Comparison of ENCODE assay signal across 23 cellular contexts in genomic region chr4:180799798-180800197, GRCh38.
DNase-seq lines count a peak whose midpoint lies in the region; ATAC-seq and TF ChIP-seq lines count a peak whose summit lies in the region.
"Had no signal": no experiment of that assay in that cellular context is flagged by ENCODE, and none has a peak within 500 bp of the region (broad histone marks: within the 10 kb centered on the region; RNA-seq: fewer than 3 reads in every experiment).

No MANE protein-coding gene starts in this region.

- no peak overlapping the region for H2BK120ac ChIP-seq in H9 (ENCODE audit: low read depth, low read length, poor library complexity, severe bottlenecking)

- H3K4me1 Mint-ChIP-seq in H9 (peaks cover 36 to 42% of the 10 kb centered on the region in 2 experiments), WTC11 (peaks cover 52% of the 10 kb centered on the region)

- no peaks in the 10 kb centered on the region for H3K79me1 ChIP-seq in H9 (ENCODE audit: insufficient read depth, low read depth, low read length, poor library complexity, severe bottlenecking)

- no peak overlapping the region for H2BK5ac ChIP-seq in H9 (ENCODE audit: insufficient read length, low read length)

- intact Hi-C loops in testis (cut with DNase I; ENCODE audit: low total_unique reads): no loop called here

- no peak overlapping the region for H3K18ac ChIP-seq in H9 (ENCODE audit: insufficient read length, low read depth, low read length)

- no peak overlapping the region for H3K4me3 Mint-ChIP-seq in H9
- H3K4me3 Mint-ChIP-seq in WTC11: no peak overlapping the region
- H3K4me3 Mint-ChIP-seq: CD4-positive, alpha-beta T cell; T-helper 1 cell treated with Interleukin-12 subunit alpha and Interleukin-12 subunit beta and Interleukin-4 antibody, amounts not matched to agents 30 μg/mL and 1 μg/mL, for 36 hours had no signal

- TF ChIP-seq POLR2A in testis (IDR thresholded peaks at IDR 0.05): no peak

- WGBS in H9 (ENCODE audit: extremely low coverage, insufficient read length, low lambda C conversion rate): no CpG with 5 or more reads among the region's 5 CpGs
- WGBS in testis, 2 donors: 78 to 83% methylated on average over 5 of the region's 5 CpGs

- no peak overlapping the region for H3K4ac ChIP-seq in H9 (ENCODE audit: low read depth, low read length)

- no peaks in the 10 kb centered on the region for H3K79me2 ChIP-seq in H9 (ENCODE audit: insufficient read depth, low read length)

- H3K4me3 ChIP-seq in testis: no peak overlapping the region
- H3K4me3 ChIP-seq: BLaER1, GM23248, SJSA1 had no signal

- no peaks in the 10 kb centered on the region for H4K20me1 ChIP-seq in H9 (ENCODE audit: control insufficient read depth, insufficient read depth, insufficient read length)
- H4K20me1 ChIP-seq: BLaER1 had no signal

- H4K8ac ChIP-seq in H9 (replicated peaks; ENCODE audit: insufficient read length, low read depth, low read length): no peak overlapping the region

- H3K27me3 ChIP-seq in H9 (ENCODE audit: insufficient read depth, low read length) (no peaks in the 10 kb centered on the region), testis (no peaks in the 10 kb centered on the region)
- H3K27me3 ChIP-seq: BLaER1, SJSA1 had no signal

- peak overlapping the region; percentile 57 for H3K27ac ChIP-seq in H9 (ENCODE audit: insufficient read length, low read depth, low read length)
- no peak overlapping the region for H3K27ac ChIP-seq in testis
- H3K27ac ChIP-seq: BLaER1, GM23248, SJSA1 had no signal

- H3K56ac ChIP-seq in H9 (ENCODE audit: insufficient read length, low read depth, low read length): no peak overlapping the region

- POLR2A ChIA-PET in WTC11 (lab: Charles Lee): no interaction called here

- H3K4me2 ChIP-seq in H9 (ENCODE audit: insufficient read depth, insufficient read length, low read length): no peak overlapping the region
- H3K4me2 ChIP-seq: BLaER1 had no signal

- CTCF ChIA-PET in WTC11 (lab: Charles Lee): no interaction called here

- DNase-seq in H9 (no peak), NCI-H2107 (lab: John Stamatoyannopoulos, UW) (peak; percentile 3), WTC11 (ENCODE audit: low spot score) (no peak), retina (peak; percentile 29), SW480 (ENCODE audit: low spot score) (no peak), testis (no peak)
- DNase-seq: ACHN; CD4-positive, alpha-beta T cell; COR-L47; DMS79 treated with DMSO at 0.1 percent for 48 hours; GM23248; Kasumi-1; MM.1S; NCI-H1092; NCI-H1436; NCI-H1930; NCI-H748 treated with DMSO at 0.1 percent for 48 hours; NK-92 treated with Interleukin-12 subunit alpha and Interleukin-12 subunit beta, amount 100 ng/mL, for 24 hours had no signal

- H3K36me3 ChIP-seq in testis (ENCODE audit: low read depth, missing control alignments): no peaks in the 10 kb centered on the region
- H3K36me3 ChIP-seq: BLaER1, SJSA1 had no signal

- H3K36me3 Mint-ChIP-seq in H9 (ENCODE audit: insufficient read depth in 1 of 3, low read depth in 3 of 3) (peaks cover 0 to 2% (median 0%) of the 10 kb centered on the region in 3 experiments; a peak in 2 of 7 replicates), WTC11 (no peaks in the 10 kb centered on the region)

- no peak overlapping the region for H3T11ph ChIP-seq in H9 (ENCODE audit: low read length)

- H4K5ac ChIP-seq in H9 (ENCODE audit: insufficient read length, low read depth, low read length): no peak overlapping the region

- H3K9me3 Mint-ChIP-seq in H9 (no peaks in the 10 kb centered on the region), WTC11 (no peaks in the 10 kb centered on the region)

- H2BK15ac ChIP-seq in H9 (ENCODE audit: low read depth, low read length): no peak overlapping the region

- no peaks in the 10 kb centered on the region for H3K9me3 ChIP-seq in H9 (ENCODE audit: control insufficient read depth, low read depth, low read length)
- no peaks in the 10 kb centered on the region for H3K9me3 ChIP-seq in testis
- H3K9me3 ChIP-seq: BLaER1, SJSA1 had no signal

- H3K27ac Mint-ChIP-seq in H9 (peak overlapping the region in 2 of 3 experiments; percentile 11 to 51; a peak in 2 of 7 replicates), WTC11 (peak overlapping the region; percentile 86)
- H3K27ac Mint-ChIP-seq: CD4-positive, alpha-beta T cell; T-helper 1 cell treated with Interleukin-12 subunit alpha and Interleukin-12 subunit beta and Interleukin-4 antibody, amounts not matched to agents 30 μg/mL and 1 μg/mL, for 36 hours had no signal

- no peaks in the 10 kb centered on the region for H3K23me2 ChIP-seq in H9 (ENCODE audit: insufficient read length, low read depth, low read length, poor library complexity, severe bottlenecking)

- no peak overlapping the region for H2BK12ac ChIP-seq in H9 (ENCODE audit: insufficient read length, low read depth, low read length)

- no peak overlapping the region for H3K14ac ChIP-seq in H9 (ENCODE audit: insufficient read depth, low read length)

- no peak overlapping the region for H2AFZ ChIP-seq in H9 (ENCODE audit: low read length)
- H2AFZ ChIP-seq: GM23248 had no signal

- peaks cover 11% of the 10 kb centered on the region; the same call in 1 of the 2 replicates for H3K4me1 ChIP-seq in H9 (ENCODE audit: insufficient read depth, low read length)
- no peaks in the 10 kb centered on the region for H3K4me1 ChIP-seq in testis
- H3K4me1 ChIP-seq: BLaER1, SJSA1 had no signal

- H2AK5ac ChIP-seq in H9 (ENCODE audit: insufficient read length, low read length): no peak overlapping the region

- no peak overlapping the region for H2BK20ac ChIP-seq in H9 (ENCODE audit: low read depth, low read length, poor library complexity, severe bottlenecking)

- TF ChIP-seq CTCF in H9 (conservative IDR thresholded peaks at IDR 0.05) (no peak), WTC11 (IDR thresholded peaks at IDR 0.05) (no peak), testis (IDR thresholded peaks at IDR 0.05) (no peak)

- H4K91ac ChIP-seq in H9 (ENCODE audit: insufficient read length, low read depth, low read length): no peak overlapping the region

- H3K9ac ChIP-seq in H9 (ENCODE audit: extremely low read depth, insufficient read length, low read length): no peak overlapping the region
- H3K9ac ChIP-seq: BLaER1, GM23248 had no signal

- H3K27me3 Mint-ChIP-seq in H9 (ENCODE audit: low read depth): no peaks in the 10 kb centered on the region
- H3K27me3 Mint-ChIP-seq in WTC11 (ENCODE audit: low read depth): no peaks in the 10 kb centered on the region
- H3K27me3 Mint-ChIP-seq: CD4-positive, alpha-beta T cell had no signal

- ATAC-seq in WTC11: no peak
- no peak for ATAC-seq in GM19452 (IDR thresholded peaks at IDR 0.05; ENCODE audit: unreplicated experiment)
- ATAC-seq: Right ventricle myocardium inferior had no signal

- no peak overlapping the region for H3K23ac ChIP-seq in H9 (ENCODE audit: insufficient read length, low read depth, low read length)

TF ChIP-seq in WTC11, 78 proteins besides CTCF, POLR2A, EP300 and RAD21 (continues in another document):
- TF ChIP-seq USF2 (CRISPR knock-in tag; IDR thresholded peaks at IDR 0.05) (no peak), STAT6 (CRISPR knock-in tag; conservative IDR thresholded peaks at IDR 0.05; ENCODE audit: low read depth) (no peak), ZNF121 (CRISPR knock-in tag; IDR thresholded peaks at IDR 0.05) (no peak), NFE2L1 (CRISPR knock-in tag; IDR thresholded peaks at IDR 0.05) (no peak), E2F4 (CRISPR knock-in tag; IDR thresholded peaks at IDR 0.05; ENCODE audit: borderline replicate concordance, low read depth) (no peak), OVOL2 (CRISPR knock-in tag; IDR thresholded peaks at IDR 0.05; ENCODE audit: borderline replicate concordance) (no peak), SMAD3 (CRISPR knock-in tag; IDR thresholded peaks at IDR 0.05; ENCODE audit: borderline replicate concordance) (no peak), ZNF671 (CRISPR knock-in tag; IDR thresholded peaks at IDR 0.05) (no peak)

Comparison
In these comparisons a context has a peak if more than half of its experiments do, and no peak if none do; other contexts are left out.
1. DNase-seq: peak in NCI-H2107 (single experiment) and retina (single experiment); none in H9 (single experiment), WTC11 (single experiment), SW480 (single experiment) and testis (single experiment).